1 cellular context compared by ENCODE assay signal in genomic region chr12:560666-561065, GRCh38.
TF ChIP-seq lines count a peak whose summit lies in the region.

No MANE protein-coding gene starts in this region.

TF ChIP-seq in GM23338, 12 proteins besides CTCF, POLR2A, EP300 and RAD21 (continued from another document):
- TF ChIP-seq ZNF462 (CRISPR knock-in tag; IDR thresholded peaks at IDR 0.05) = no peak
- no peak for TF ChIP-seq JUNB (IDR thresholded peaks at IDR 0.05; ENCODE audit: unreplicated experiment)
